ENCODE assay signal across 10 cellular contexts in genomic region chr9:112485574-112485973, GRCh38. TPM values are rescaled to one million over a fixed set of nuclear protein-coding genes. Genes with fewer than 3 reads are reported as not detected.
DNase-seq lines count a peak whose midpoint lies in the region.
"Had no signal": no experiment of that assay in that cellular context is flagged by ENCODE, and none has a peak within 500 bp of the region (broad histone marks: within the 10 kb centered on the region; RNA-seq: fewer than 3 reads in every experiment).

No MANE protein-coding gene starts in this region.

- peak overlapping the region; percentile 94; the same call in 1 of the 2 replicates for H3K9ac ChIP-seq in ES-I3 (ENCODE audit: low read depth, low read length)
- H3K9ac ChIP-seq in Karpas-422 (ENCODE audit: low read length), result peak overlapping the region; percentile 95
- H3K9ac ChIP-seq in neuronal stem cell (ENCODE audit: low read depth, low read length, poor library complexity), result no peak overlapping the region

- H3K36me3 ChIP-seq in ES-I3 (ENCODE audit: insufficient read depth, low read length) (no peaks in the 10 kb centered on the region), Karpas-422 (ENCODE audit: insufficient read depth, low read length) (peaks cover 6% of the 10 kb centered on the region), neuron (ENCODE audit: insufficient read depth, low read length) (peaks cover 22% of the 10 kb centered on the region), neuronal stem cell (replicated peaks in 1 of 2; ENCODE audit: control insufficient read depth in 2 of 2, insufficient read depth in 2 of 2, low read length in 2 of 2) (peaks cover 0 to 37% of the 10 kb centered on the region in 2 donors)
- H3K36me3 ChIP-seq: colonic mucosa had no signal

- H3K27ac ChIP-seq in Karpas-422 (ENCODE audit: low read length), result peak overlapping the region; percentile 68
- H3K27ac ChIP-seq in neuronal stem cell (replicated peaks; ENCODE audit: low read length), result no peak overlapping the region
- H3K27ac ChIP-seq: colonic mucosa had no signal

- no peaks in the 10 kb centered on the region for H3K79me1 ChIP-seq in neuronal stem cell (ENCODE audit: low read depth, low read length)

- H3K4me1 ChIP-seq in ES-I3 (ENCODE audit: insufficient read depth, low read length) (peaks cover 8% of the 10 kb centered on the region; the same call in 1 of the 2 replicates), Karpas-422 (ENCODE audit: low read length) (peaks cover 37% of the 10 kb centered on the region), neuron (ENCODE audit: insufficient read depth, low read length) (peaks cover 15% of the 10 kb centered on the region), neuronal stem cell (ENCODE audit: control insufficient read depth in 2 of 2, insufficient read depth in 1 of 2, low read depth in 1 of 2, low read length in 2 of 2) (peaks cover 4 to 6% of the 10 kb centered on the region in 2 donors)
- H3K4me1 ChIP-seq: colonic mucosa had no signal

- no peak overlapping the region for H2BK15ac ChIP-seq in neuronal stem cell (ENCODE audit: low read length)

- no peak overlapping the region for H2AK5ac ChIP-seq in neuronal stem cell (ENCODE audit: low read depth, low read length)

- no peak overlapping the region for H3K4ac ChIP-seq in neuronal stem cell (ENCODE audit: low read length)

- no CpG with 5 or more reads among the region's 3 CpGs for WGBS in neuronal stem cell (ENCODE audit: extremely low coverage in 2 of 2, insufficient read length in 2 of 2, insufficient replicate concordance in 1 of 2), 2 donors

- peaks cover 67% of the 10 kb centered on the region for H3K79me2 ChIP-seq in Karpas-422 (ENCODE audit: low read length)

- H3K18ac ChIP-seq in neuronal stem cell (ENCODE audit: low read length), result no peak overlapping the region

- DNase-seq in Karpas-422, result no peak
- DNase-seq in cerebellar cortex (ENCODE audit: low spot score), result peak; percentile 9
- no peak for DNase-seq in neuronal stem cell (ENCODE audit: low spot score)
- no peak for DNase-seq in epidermal melanocyte (ENCODE audit: insufficient read length, low spot score)
- no peak for DNase-seq in hepatic stellate cell (ENCODE audit: low spot score)
- DNase-seq: activated CD4-positive, alpha-beta T cell treated with anti-CD3 and anti-CD28 coated beads for 4 hours; colonic mucosa; NCI-H774 had no signal

- H3K4me3 ChIP-seq in Karpas-422 (ENCODE audit: low read length) (peak overlapping the region; percentile 92), neuron (ENCODE audit: low read length) (peak overlapping the region; percentile 57), neuronal stem cell (ENCODE audit: low read length in 2 of 2) (peak overlapping the region in 1 of 2 donors; percentile 86)

- H3K14ac ChIP-seq in neuronal stem cell (ENCODE audit: low read length), result no peak overlapping the region

- H4K20me1 ChIP-seq in Karpas-422 (ENCODE audit: insufficient read depth, low read depth, low read length), result peaks cover 8% of the 10 kb centered on the region; the same call in 1 of the 2 replicates

- H3K4me2 ChIP-seq in Karpas-422 (ENCODE audit: low read depth, low read length, poor library complexity, severe bottlenecking) (peak overlapping the region; percentile 93), neuronal stem cell (ENCODE audit: insufficient read depth, low read length, poor library complexity, severe bottlenecking) (no peak overlapping the region)

- H2AFZ ChIP-seq in Karpas-422 (ENCODE audit: low read length), result no peak overlapping the region
- H2AFZ ChIP-seq in neuron (ENCODE audit: low read depth, low read length), result no peak overlapping the region
- H2AFZ ChIP-seq in neuronal stem cell (ENCODE audit: low read length), result no peak overlapping the region

- no peaks in the 10 kb centered on the region for H3K9me2 ChIP-seq in Karpas-422 (replicated peaks; ENCODE audit: insufficient read depth, low read length)

- H2BK120ac ChIP-seq in neuronal stem cell (ENCODE audit: low read depth, low read length), result no peak overlapping the region

- no peak overlapping the region for H2BK12ac ChIP-seq in neuronal stem cell (ENCODE audit: low read length)

- H3K27me3 ChIP-seq in Karpas-422 (ENCODE audit: low read length) (no peaks in the 10 kb centered on the region), neuron (ENCODE audit: insufficient read depth, low read length) (no peaks in the 10 kb centered on the region), neuronal stem cell (ENCODE audit: control insufficient read depth in 3 of 3, insufficient read depth in 3 of 3, low read depth in 1 of 3, low read length in 3 of 3) (no peaks in the 10 kb centered on the region)
- H3K27me3 ChIP-seq: colonic mucosa had no signal

- no peak overlapping the region for H4K91ac ChIP-seq in neuronal stem cell (ENCODE audit: low read depth, low read length, poor library complexity)

- no peak overlapping the region for H2BK5ac ChIP-seq in neuronal stem cell (ENCODE audit: low read length)

- H4K8ac ChIP-seq in neuronal stem cell (ENCODE audit: low read depth, low read length), result no peak overlapping the region

- H3K9me3 ChIP-seq in ES-I3 (ENCODE audit: control insufficient read depth, insufficient read depth, low read length), result no peaks in the 10 kb centered on the region
- no peaks in the 10 kb centered on the region for H3K9me3 ChIP-seq in Karpas-422 (ENCODE audit: low read length)
- no peaks in the 10 kb centered on the region for H3K9me3 ChIP-seq in neuron (ENCODE audit: low read length)
- no peaks in the 10 kb centered on the region for H3K9me3 ChIP-seq in neuronal stem cell (replicated peaks in 1 of 2; ENCODE audit: control insufficient read depth in 2 of 2, insufficient read depth in 1 of 2, low read depth in 1 of 2, low read length in 2 of 2)
- H3K9me3 ChIP-seq: colonic mucosa had no signal

- no peak overlapping the region for H3K23ac ChIP-seq in neuronal stem cell (ENCODE audit: low read depth, low read length, poor library complexity)

RNA-seq across cellular contexts. Expression of gene KIAA1958, which starts 1.1 kb away (rescaled TPM):
- 28.5 and 44.7 TPM in 2 replicates for total RNA-seq in Karpas-422 (2014; rRNA removed; shearing (Covaris generic); ENCODE audit: low replicate concordance)
- 17.6 TPM for polyA plus RNA-seq in neuronal stem cell (2013, experiment 1 of 2)
- polyA plus RNA-seq in neuronal stem cell (2013, experiment 2 of 2), result 17.8 TPM
